In the genomic region with DNA sequence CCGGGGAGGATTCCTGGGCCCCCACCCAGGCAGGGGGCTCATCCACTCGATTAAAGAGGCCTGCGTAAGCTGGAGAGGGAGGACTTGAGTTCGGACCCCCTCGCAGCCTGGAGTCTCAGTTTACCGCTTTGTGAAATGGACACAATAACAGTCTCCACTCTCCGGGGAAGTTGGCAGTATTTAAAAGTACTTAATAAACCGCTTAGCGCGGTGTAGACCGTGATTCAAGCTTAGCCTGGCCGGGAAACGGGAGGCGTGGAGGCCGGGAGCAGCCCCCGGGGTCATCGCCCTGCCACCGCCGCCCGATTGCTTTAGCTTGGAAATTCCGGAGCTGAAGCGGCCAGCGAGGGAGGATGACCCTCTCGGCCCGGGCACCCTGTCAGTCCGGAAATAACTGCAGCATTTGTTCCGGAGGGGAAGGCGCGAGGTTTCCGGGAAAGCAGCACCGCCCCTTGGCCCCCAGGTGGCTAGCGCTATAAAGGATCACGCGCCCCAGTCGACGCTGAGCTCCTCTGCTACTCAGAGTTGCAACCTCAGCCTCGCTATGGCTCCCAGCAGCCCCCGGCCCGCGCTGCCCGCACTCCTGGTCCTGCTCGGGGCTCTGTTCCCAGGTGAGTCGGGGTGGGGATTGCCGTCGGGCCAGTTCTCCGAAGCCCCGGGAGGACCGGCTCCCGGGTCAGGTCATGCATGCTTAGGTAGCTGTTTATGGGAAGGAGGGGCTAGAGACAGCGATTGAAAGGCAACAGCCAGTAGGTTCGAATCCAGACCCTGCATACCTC, we compare ENCODE assay signal across 8 cellular contexts. TPM values are rescaled to one million over a fixed set of nuclear protein-coding genes. Genes with fewer than 3 reads are reported as not detected.
DNase-seq lines count a peak whose midpoint lies in the region; ATAC-seq and TF ChIP-seq lines count a peak whose summit lies in the region.

A gene with protein sequence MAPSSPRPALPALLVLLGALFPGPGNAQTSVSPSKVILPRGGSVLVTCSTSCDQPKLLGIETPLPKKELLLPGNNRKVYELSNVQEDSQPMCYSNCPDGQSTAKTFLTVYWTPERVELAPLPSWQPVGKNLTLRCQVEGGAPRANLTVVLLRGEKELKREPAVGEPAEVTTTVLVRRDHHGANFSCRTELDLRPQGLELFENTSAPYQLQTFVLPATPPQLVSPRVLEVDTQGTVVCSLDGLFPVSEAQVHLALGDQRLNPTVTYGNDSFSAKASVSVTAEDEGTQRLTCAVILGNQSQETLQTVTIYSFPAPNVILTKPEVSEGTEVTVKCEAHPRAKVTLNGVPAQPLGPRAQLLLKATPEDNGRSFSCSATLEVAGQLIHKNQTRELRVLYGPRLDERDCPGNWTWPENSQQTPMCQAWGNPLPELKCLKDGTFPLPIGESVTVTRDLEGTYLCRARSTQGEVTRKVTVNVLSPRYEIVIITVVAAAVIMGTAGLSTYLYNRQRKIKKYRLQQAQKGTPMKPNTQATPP (plus strand): TSS at position 505 of the 779 bp plus-strand sequence. CDS start 40 bp downstream, at position 545.

- peaks cover 0 to 12% (median 0%) of the 10 kb centered on the region in 3 donors for H3K36me3 Mint-ChIP-seq in naive thymus-derived CD8-positive, alpha-beta T cell

- H4K20me1 ChIP-seq in OCI-LY3 (ENCODE audit: insufficient read depth, low read length), result peaks cover 28% of the 10 kb centered on the region

- H3K36me3 ChIP-seq in OCI-LY3 (replicated peaks; ENCODE audit: low read depth, low read length) (peaks cover 27% of the 10 kb centered on the region), suprapubic skin (peaks cover 11% of the 10 kb centered on the region)

- no peaks in the 10 kb centered on the region for H3K9me3 ChIP-seq in OCI-LY3 (ENCODE audit: insufficient read depth, low read length)
- H3K9me3 ChIP-seq in suprapubic skin, result no peaks in the 10 kb centered on the region

- H3K4me1 Mint-ChIP-seq in naive thymus-derived CD8-positive, alpha-beta T cell, result peaks cover 6 to 30% (median 25%) of the 10 kb centered on the region in 4 donors

- H3K4me2 ChIP-seq in OCI-LY3 (ENCODE audit: low read length), result peak within 1 kb of the TSS; percentile 98

- TF ChIP-seq EP300 in suprapubic skin (IDR thresholded peaks at IDR 0.05), result no peak

- H3K79me2 ChIP-seq in OCI-LY3 (ENCODE audit: low read length), result peaks cover 63% of the 10 kb centered on the region

- peak; percentile 58 to 92 for TF ChIP-seq POLR2A in suprapubic skin (IDR thresholded peaks at IDR 0.05)

- no peaks in the 10 kb centered on the region for H3K27me3 Mint-ChIP-seq in naive thymus-derived CD8-positive, alpha-beta T cell

- TF ChIP-seq CTCF in GM13976 (IDR thresholded peaks at IDR 0.05; ENCODE audit: borderline replicate concordance, control extremely low read depth, extremely low read depth, insufficient read depth, missing control alignments) (no peak), OCI-LY3 (IDR thresholded peaks at IDR 0.05; ENCODE audit: low read depth, low read length) (no peak), suprapubic skin (IDR thresholded peaks at IDR 0.05) (no peak)

- H3K27ac Mint-ChIP-seq in naive thymus-derived CD8-positive, alpha-beta T cell, result peak within 1 kb of the TSS; percentile 75 to 92 (median 88)

- H2AFZ ChIP-seq in OCI-LY3 (ENCODE audit: low read depth, low read length), result peak within 1 kb of the TSS; percentile 59; the same call in 1 of the 2 replicates

- H3K4me3 Mint-ChIP-seq in naive thymus-derived CD8-positive, alpha-beta T cell, result peak within 1 kb of the TSS; percentile 76 to 88 (median 84)

- DNase-seq in GM13976 (ENCODE audit: low spot score), result peak; percentile 89
- peak; percentile 57 for DNase-seq in activated T-cell treated with anti-CD3 and anti-CD28 coated beads for 1 hour (ENCODE audit: low read depth)
- DNase-seq in naive thymus-derived CD8-positive, alpha-beta T cell, result peak; percentile 41 to 76 (median 60)
- peak; percentile 96 for DNase-seq in suprapubic skin (ENCODE audit: low spot score in 2 of 2)
- DNase-seq in NCI-H1930 (lab: John Stamatoyannopoulos, UW), result no peak

- H3K27me3 ChIP-seq in OCI-LY3 (ENCODE audit: low read depth, low read length) (no peaks in the 10 kb centered on the region), suprapubic skin (no peaks in the 10 kb centered on the region)

- peak within 1 kb of the TSS; percentile 93 for H3K27ac ChIP-seq in OCI-LY3 (ENCODE audit: low read length)
- peak within 1 kb of the TSS; percentile 82 for H3K27ac ChIP-seq in suprapubic skin

- peak within 1 kb of the TSS; percentile 82 for H3K4me3 ChIP-seq in OCI-LY3 (ENCODE audit: low read length)
- peak within 1 kb of the TSS; percentile 47 for H3K4me3 ChIP-seq in suprapubic skin

- H3K4me1 ChIP-seq in OCI-LY3 (ENCODE audit: low read length) (peaks cover 33% of the 10 kb centered on the region), suprapubic skin (peaks cover 30% of the 10 kb centered on the region)

- no peaks in the 10 kb centered on the region for H3K9me3 Mint-ChIP-seq in naive thymus-derived CD8-positive, alpha-beta T cell

- 3% methylated on average over 40 of the region's 51 CpGs for WGBS in suprapubic skin

- in situ Hi-C loops in GM13976 (cut with MboI; ENCODE audit: low sequenced_read_pairs, unreplicated experiment), result no loop called here

- POLR2A ChIA-PET in naive thymus-derived CD8-positive, alpha-beta T cell (lab: Charles Lee), result interaction anchor here (0.5 to 3.8 kb wide), 23 partner anchors 9 to 164 kb away, joined by 3 to 52 read pairs (median 4); a partner anchor contains a TSS

- H3K9ac ChIP-seq in OCI-LY3 (ENCODE audit: low read length), result peak within 1 kb of the TSS; percentile 95

- ATAC-seq in HG02678 (IDR thresholded peaks at IDR 0.05; ENCODE audit: unreplicated experiment), result peak; percentile 45
- ATAC-seq in esophagus mucosa, result peak; percentile 65
- ATAC-seq in naive thymus-derived CD8-positive, alpha-beta T cell, result peak; percentile 61 to 64

RNA-seq across cellular contexts. Expression of the gene that starts here (rescaled TPM):
- 3.5 TPM for total RNA-seq in esophagus mucosa
- 1 to 10 TPM; 1.9 to 2.0 TPM for total RNA-seq in naive thymus-derived CD8-positive, alpha-beta T cell
- 1 to 10 TPM; 1.2 to 3.9 (median 2.8) TPM for polyA plus RNA-seq in naive thymus-derived CD8-positive, alpha-beta T cell
- 10 to 100 TPM in 2 of 4 donors, 1 to 10 TPM in 2; 9.1 to 11.1 (median 9.6) TPM for total RNA-seq in suprapubic skin

Comparison
In these comparisons a context has a peak if more than half of its experiments do, and no peak if none do; other contexts are left out.
1. DNase-seq: peak in GM13976 (single experiment), activated T-cell treated with anti-CD3 and anti-CD28 coated beads for 1 hour (single experiment), naive thymus-derived CD8-positive, alpha-beta T cell (10 of 10) and suprapubic skin (2 of 2); none in NCI-H1930 (0 of 2).
2. Peak in every context shown above with its lines, with median percentiles within 50 percentile points of each other: ATAC-seq.